13 cellular contexts compared by ENCODE assay signal in the genomic region with DNA sequence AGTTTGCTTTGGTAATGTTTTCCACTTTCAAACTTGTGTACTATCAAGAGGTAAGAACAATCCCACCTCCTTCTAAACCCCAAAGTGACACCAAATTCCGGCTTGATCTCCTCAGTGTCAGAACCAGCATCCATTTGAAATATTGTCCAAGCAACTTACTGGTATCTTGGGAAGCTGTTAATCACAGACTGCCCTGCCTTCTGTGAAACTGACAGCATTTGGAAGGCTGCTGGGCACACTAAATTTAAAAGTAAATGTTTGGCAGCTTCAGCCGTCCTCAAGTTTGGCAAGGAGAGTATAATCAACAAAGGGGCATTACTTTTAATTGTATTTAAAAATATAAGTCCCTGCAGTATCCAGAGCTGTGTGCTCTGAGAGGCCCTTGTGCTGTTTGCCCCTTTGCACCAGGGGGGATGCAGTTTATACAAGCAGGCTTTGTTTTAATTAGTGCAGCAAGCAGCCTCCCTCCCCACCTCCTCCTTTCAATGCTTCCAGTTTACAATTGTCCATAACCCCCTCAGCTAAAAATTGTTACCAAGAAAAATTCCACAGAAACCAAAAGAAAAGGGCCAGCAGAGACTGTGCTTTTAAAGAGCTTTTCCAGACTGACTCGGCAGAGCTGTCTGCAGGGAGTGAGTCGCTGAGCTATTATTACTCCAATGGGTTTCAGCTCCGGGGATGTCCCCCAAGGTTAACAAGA.
A peak's percentile ranks its signal among the peaks of the same experiment; 100 is the strongest.
DNase-seq lines count a peak whose midpoint lies in the region; ATAC-seq and TF ChIP-seq lines count a peak whose summit lies in the region.
"Had no signal": no experiment of that assay in that cellular context is flagged by ENCODE, and none has a peak within 500 bp of the region (broad histone marks: within the 10 kb centered on the region; RNA-seq: fewer than 3 reads in every experiment).

No MANE protein-coding gene starts in this region.

- H3K4me1 Mint-ChIP-seq in activated T-cell treated with anti-CD3 and anti-CD28 coated beads, Interleukin-2, amount 50 U/mL, for 72 hours (ENCODE audit: low read depth) = no peaks in the 10 kb centered on the region

- POLR2A ChIA-PET in SK-N-SH (lab: Yijun Ruan, JAX) = interaction anchor here (0.6 kb wide), 1 partner anchor 873 kb away, joined by 3 read pairs; no protein-coding TSS in a partner anchor

- no peaks in the 10 kb centered on the region for H3K27me3 ChIP-seq in SK-N-SH (ENCODE audit: insufficient read depth)
- H3K27me3 ChIP-seq: BLaER1 had no signal

- peak; percentile 86 for ATAC-seq in Right ventricle myocardium superior (ENCODE audit: poor library complexity)
- no peak for ATAC-seq in GM21390 (IDR thresholded peaks at IDR 0.05; ENCODE audit: unreplicated experiment)
- ATAC-seq in activated T-cell treated with anti-CD3 and anti-CD28 coated beads, Interleukin-2, amount 50 U/mL, for 72 hours (replicated peaks in 1 of 2) = no peak
- ATAC-seq: effector memory CD8-positive, alpha-beta T cell; stimulated activated naive CD8-positive, alpha-beta T cell treated with anti-CD3 and anti-CD28 coated beads, Interleukin-15, Interleukin-2, amounts not matched to agents 100 U/mL and 50 U/mL, for 24 hours had no signal

- DNase-seq in Ammon's horn (ENCODE audit: low spot score) = peak; percentile 64
- peak; percentile 12 for DNase-seq in SK-N-SH
- no peak for DNase-seq in Right ventricle myocardium superior
- peak; percentile 5 for DNase-seq in occipital lobe (lab: John Stamatoyannopoulos, UW)
- no peak for DNase-seq in SW 1271 (lab: John Stamatoyannopoulos, UW)
- no peak for DNase-seq in activated T-cell treated with anti-CD3 and anti-CD28 coated beads, Interleukin-2, amount 50 U/mL, for 72 hours
- DNase-seq in effector CD8-positive, alpha-beta T cell (lab: John Stamatoyannopoulos, UW) = no peak
- DNase-seq: effector memory CD8-positive, alpha-beta T cell; KG1; kidney; stimulated activated naive CD8-positive, alpha-beta T cell treated with anti-CD3 and anti-CD28 coated beads, Interleukin-15, Interleukin-2, amounts not matched to agents 100 U/mL and 50 U/mL, for 24 hours had no signal

- H3K4me3 Mint-ChIP-seq in activated T-cell treated with anti-CD3 and anti-CD28 coated beads, Interleukin-2, amount 50 U/mL, for 72 hours = no peak overlapping the region
- H3K4me3 Mint-ChIP-seq: effector memory CD8-positive, alpha-beta T cell had no signal

- peak overlapping the region; percentile 47 for H3K4me2 ChIP-seq in SK-N-SH
- H3K4me2 ChIP-seq: BLaER1 had no signal

- H3K9ac ChIP-seq in SK-N-SH = no peak overlapping the region
- H3K9ac ChIP-seq: BLaER1 had no signal

- H3K27me3 Mint-ChIP-seq in activated T-cell treated with anti-CD3 and anti-CD28 coated beads, Interleukin-2, amount 50 U/mL, for 72 hours (ENCODE audit: low read depth) = no peaks in the 10 kb centered on the region
- H3K27me3 Mint-ChIP-seq: effector memory CD8-positive, alpha-beta T cell had no signal

- peak overlapping the region in 1 of 2 experiments; percentile 21; a peak in 2 of 4 replicates for H3K4me3 ChIP-seq in SK-N-SH (ENCODE audit: low read depth in 2 of 2, low read length in 1 of 2)
- H3K4me3 ChIP-seq: BLaER1 had no signal

- peak overlapping the region in 1 of 2 experiments; percentile 83; a peak in 3 of 4 replicates for H3K27ac ChIP-seq in SK-N-SH (ENCODE audit: low read depth in 2 of 2, low read length in 1 of 2)
- H3K27ac ChIP-seq: BLaER1 had no signal

- TF ChIP-seq RAD21 in SK-N-SH (IDR thresholded peaks at IDR 0.05; ENCODE audit: low read length) = no peak

- no peaks in the 10 kb centered on the region for H4K20me1 ChIP-seq in SK-N-SH (ENCODE audit: insufficient read depth)
- H4K20me1 ChIP-seq: BLaER1 had no signal

- no peaks in the 10 kb centered on the region for H3K9me2 ChIP-seq in SK-N-SH

- H3K79me2 ChIP-seq in SK-N-SH (ENCODE audit: insufficient read depth) = no peaks in the 10 kb centered on the region

- H2AFZ ChIP-seq in SK-N-SH (ENCODE audit: low read depth) = peak overlapping the region; percentile 90

- H3K9me3 Mint-ChIP-seq in activated T-cell treated with anti-CD3 and anti-CD28 coated beads, Interleukin-2, amount 50 U/mL, for 72 hours = peaks cover 2% of the 10 kb centered on the region in 2 donors

- TF ChIP-seq CTCF in SK-N-SH (IDR thresholded peaks at IDR 0.05) = no peak

- H3K36me3 Mint-ChIP-seq in activated T-cell treated with anti-CD3 and anti-CD28 coated beads, Interleukin-2, amount 50 U/mL, for 72 hours (ENCODE audit: insufficient read depth in 2 of 2) = no peaks in the 10 kb centered on the region

- 25% methylated on average over 5 of the region's 5 CpGs for WGBS in SK-N-SH (ENCODE audit: low lambda C conversion rate)

- H3K36me3 ChIP-seq in SK-N-SH (replicated peaks in 1 of 2; ENCODE audit: control insufficient read depth in 1 of 2, insufficient read depth in 2 of 2, low read length in 1 of 2) = no peaks in the 10 kb centered on the region
- H3K36me3 ChIP-seq: BLaER1 had no signal

- no peak overlapping the region for H3K27ac Mint-ChIP-seq in activated T-cell treated with anti-CD3 and anti-CD28 coated beads, Interleukin-2, amount 50 U/mL, for 72 hours
- H3K27ac Mint-ChIP-seq: effector memory CD8-positive, alpha-beta T cell had no signal

- peaks cover 6 to 11% of the 10 kb centered on the region in 2 experiments; a peak in 2 of 4 replicates for H3K4me1 ChIP-seq in SK-N-SH (ENCODE audit: control insufficient read depth in 1 of 2, insufficient read depth in 2 of 2, low read depth in 1 of 2, low read length in 1 of 2)
- H3K4me1 ChIP-seq: BLaER1 had no signal

- intact Hi-C loops in Right ventricle myocardium superior (cut with DNase I) = no loop called here

- no peaks in the 10 kb centered on the region for H3F3A ChIP-seq in SK-N-SH (replicated peaks; ENCODE audit: insufficient read depth)

- no peak for TF ChIP-seq EP300 in SK-N-SH (IDR thresholded peaks at IDR 0.05; ENCODE audit: borderline replicate concordance in 1 of 2, low read depth in 1 of 2, low read length in 1 of 2)

- H3K9me3 ChIP-seq in SK-N-SH = no peaks in the 10 kb centered on the region
- H3K9me3 ChIP-seq: BLaER1 had no signal

- CTCF ChIA-PET in SK-N-SH (lab: Yijun Ruan, JAX) = interaction anchor here (0.9 to 1.8 kb wide), 3 partner anchors 9 to 826 kb away, joined by 3 to 6 read pairs (median 3); no protein-coding TSS in a partner anchor

TF ChIP-seq in SK-N-SH, 30 proteins besides CTCF, POLR2A, EP300 and RAD21:
- TF ChIP-seq USF1 (IDR thresholded peaks at IDR 0.05; ENCODE audit: borderline replicate concordance, low read depth) (no peak), GABPA (IDR thresholded peaks at IDR 0.05; ENCODE audit: low read depth) (no peak)

Comparison
In these comparisons a context has a peak if more than half of its experiments do, and no peak if none do; other contexts are left out.
1. DNase-seq: peak in Ammon's horn (single experiment), SK-N-SH (single experiment) and occipital lobe (single experiment); none in Right ventricle myocardium superior (single experiment), SW 1271 (0 of 2), activated T-cell treated with anti-CD3 and anti-CD28 coated beads, Interleukin-2, amount 50 U/mL, for 72 hours (0 of 2) and effector CD8-positive, alpha-beta T cell (single experiment).